In the genomic region with DNA sequence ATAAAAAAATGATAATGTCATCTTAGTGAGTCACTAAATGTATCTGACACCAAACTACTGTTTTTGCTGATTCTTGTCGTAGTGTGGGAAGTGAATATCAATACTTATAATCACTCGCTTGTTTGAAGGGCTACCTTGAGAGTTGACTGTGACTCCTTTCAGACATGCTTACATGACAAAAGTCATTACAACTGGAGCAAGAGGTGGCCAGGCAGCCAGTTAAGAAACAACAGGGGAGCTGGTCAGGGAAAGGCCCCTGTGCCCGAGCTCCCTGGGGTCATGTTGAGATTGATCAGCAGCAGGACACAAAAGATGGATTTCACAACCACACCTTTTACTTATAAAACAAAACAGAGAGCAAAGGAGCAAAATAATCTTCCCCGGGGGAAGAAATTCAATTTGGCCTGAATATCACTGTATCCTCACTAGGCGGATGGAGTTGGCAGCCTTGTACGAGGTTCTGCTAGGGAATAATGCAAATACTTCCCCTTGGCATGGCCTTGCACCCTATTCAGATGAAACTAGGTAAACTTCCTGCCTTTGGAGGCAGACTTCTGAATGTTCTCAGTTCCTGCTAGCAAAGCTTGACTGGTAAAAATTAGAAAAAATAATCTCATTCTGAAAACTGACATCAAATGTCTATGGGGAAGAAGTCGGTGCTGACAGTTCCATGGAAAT, we compare ENCODE assay signal across 1 cellular context.
TF ChIP-seq lines count a peak whose summit lies in the region.

No MANE protein-coding gene starts in this region.

TF ChIP-seq in GM23338, 12 proteins besides CTCF, POLR2A, EP300 and RAD21 (continued from another document):
- peak; percentile 63; the same call in 1 of the 2 replicates for TF ChIP-seq ZNF462 (CRISPR knock-in tag; IDR thresholded peaks at IDR 0.05)
- TF ChIP-seq POLR2AphosphoS5 (IDR thresholded peaks at IDR 0.05; ENCODE audit: low read depth) = no peak
- TF ChIP-seq NANOG (IDR thresholded peaks at IDR 0.05; ENCODE audit: borderline replicate concordance) = peak; percentile 35; the same call in 1 of the 2 replicates
- no peak for TF ChIP-seq ZNF331 (CRISPR knock-in tag; IDR thresholded peaks at IDR 0.05; ENCODE audit: low read depth)
